In genomic region chr18:77250926-77251729, GRCh38 we compare ENCODE assay signal across 2 cellular contexts.
TF ChIP-seq lines count a peak whose summit lies in the region.

No MANE protein-coding gene starts in this region.

TF ChIP-seq in SK-N-SH, 30 proteins besides CTCF, POLR2A, EP300 and RAD21 (continued from another document):
- TF ChIP-seq, protein P1, sequence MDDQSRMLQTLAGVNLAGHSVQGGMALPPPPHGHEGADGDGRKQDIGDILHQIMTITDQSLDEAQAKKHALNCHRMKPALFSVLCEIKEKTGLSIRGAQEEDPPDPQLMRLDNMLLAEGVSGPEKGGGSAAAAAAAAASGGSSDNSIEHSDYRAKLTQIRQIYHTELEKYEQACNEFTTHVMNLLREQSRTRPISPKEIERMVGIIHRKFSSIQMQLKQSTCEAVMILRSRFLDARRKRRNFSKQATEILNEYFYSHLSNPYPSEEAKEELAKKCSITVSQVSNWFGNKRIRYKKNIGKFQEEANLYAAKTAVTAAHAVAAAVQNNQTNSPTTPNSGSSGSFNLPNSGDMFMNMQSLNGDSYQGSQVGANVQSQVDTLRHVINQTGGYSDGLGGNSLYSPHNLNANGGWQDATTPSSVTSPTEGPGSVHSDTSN (IDR thresholded peaks at IDR 0.05) = no peak

TF ChIP-seq in SK-N-SH treated with all-trans-retinoic acid at 6 μM for 48 hours, 23 proteins besides CTCF, POLR2A, EP300 and RAD21 (continued from another document):
- TF ChIP-seq POU6F1 (CRISPR knock-in tag; IDR thresholded peaks at IDR 0.05; ENCODE audit: borderline replicate concordance, low read depth) = no peak
- no peak for TF ChIP-seq RARB (CRISPR knock-in tag; IDR thresholded peaks at IDR 0.05)
TF ChIP-seq in SK-N-SH treated with all-trans-retinoic acid at 6 μM for 48 hours: peak in this region for 0.
